Comparison of ENCODE assay signal across 22 cellular contexts in genomic region chr11:77761481-77761880, GRCh38.
"Had no signal": no experiment of that assay in that cellular context is flagged by ENCODE, and none has a peak within 500 bp of the region (broad histone marks: within the 10 kb centered on the region; RNA-seq: fewer than 3 reads in every experiment).

No MANE protein-coding gene starts in this region.

- H3K27me3 Mint-ChIP-seq: activated CD4-positive, alpha-beta memory T cell treated with anti-CD3 and anti-CD28 coated beads for 36 hours; activated CD8-positive, alpha-beta memory T cell treated with anti-CD3 and anti-CD28 coated beads, Interleukin-2, amount 10 ng/mL, durations not matched to agents 7 days and 5 days; activated naive CD8-positive, alpha-beta T cell; activated T-helper 17 cell treated with anti-CD3 and anti-CD28 coated beads, Interleukin-2, amount 50 U/mL, for 72 hours; effector memory CD8-positive, alpha-beta T cell had no signal

- H3K27ac Mint-ChIP-seq: activated CD4-positive, alpha-beta memory T cell treated with anti-CD3 and anti-CD28 coated beads for 36 hours; activated CD8-positive, alpha-beta memory T cell treated with anti-CD3 and anti-CD28 coated beads, Interleukin-2, amount 10 ng/mL, durations not matched to agents 7 days and 5 days; activated CD8-positive, alpha-beta T cell treated with anti-CD3 and anti-CD28 coated beads, Interleukin-2, amount 10 ng/mL, durations not matched to agents 7 days and 5 days; activated T-helper 17 cell treated with anti-CD3 and anti-CD28 coated beads, Interleukin-2, amount 50 U/mL, for 72 hours had no signal

- H3K4me3 Mint-ChIP-seq: activated CD4-positive, alpha-beta memory T cell treated with anti-CD3 and anti-CD28 coated beads for 36 hours; activated CD8-positive, alpha-beta memory T cell treated with anti-CD3 and anti-CD28 coated beads, Interleukin-2, amount 10 ng/mL, durations not matched to agents 7 days and 5 days; activated CD8-positive, alpha-beta T cell treated with anti-CD3 and anti-CD28 coated beads, Interleukin-2, amount 10 ng/mL, durations not matched to agents 7 days and 5 days; activated naive CD8-positive, alpha-beta T cell; activated T-helper 17 cell treated with anti-CD3 and anti-CD28 coated beads, Interleukin-2, amount 50 U/mL, for 72 hours; effector memory CD8-positive, alpha-beta T cell had no signal

- H3K9me3 Mint-ChIP-seq: activated CD4-positive, alpha-beta memory T cell treated with anti-CD3 and anti-CD28 coated beads for 36 hours; activated T-helper 17 cell treated with anti-CD3 and anti-CD28 coated beads, Interleukin-2, amount 50 U/mL, for 72 hours; effector memory CD8-positive, alpha-beta T cell had no signal

- H3K4me1 Mint-ChIP-seq: activated CD8-positive, alpha-beta memory T cell treated with anti-CD3 and anti-CD28 coated beads, Interleukin-2, amount 10 ng/mL, durations not matched to agents 7 days and 5 days had no signal

- DNase-seq: activated CD4-positive, alpha-beta memory T cell treated with anti-CD3 and anti-CD28 coated beads for 36 hours; activated CD4-positive, alpha-beta T cell treated with anti-CD3 and anti-CD28 coated beads for 48 hours; activated CD8-positive, alpha-beta memory T cell treated with anti-CD3 and anti-CD28 coated beads, Interleukin-2, amount 10 ng/mL, durations not matched to agents 7 days and 5 days; activated CD8-positive, alpha-beta memory T cell treated with anti-CD3 and anti-CD28 coated beads, Interleukin-2, amount 50 U/mL, for 4 hours; activated CD8-positive, alpha-beta T cell treated with anti-CD3 and anti-CD28 coated beads, Interleukin-2, amount 10 ng/mL, durations not matched to agents 7 days and 5 days; activated effector memory CD4-positive, alpha-beta T cell treated with Interleukin-2 at 50 U/mL for 16 hours; activated gamma-delta T cell treated with Interleukin-2 at 50 U/mL for 16 hours; activated naive CD4-positive, alpha-beta T cell treated with anti-CD3 and anti-CD28 coated beads, Interleukin-2, amount 50 U/mL, for 16 hours; activated naive CD4-positive, alpha-beta T cell treated with Interleukin-2 at 50 U/mL for 16 hours; activated T-cell treated with anti-CD3 and anti-CD28 coated beads, Interleukin-2, amount 50 U/mL, for 1 hour; amniotic stem cell; anterior cingulate cortex; brain microvascular endothelial cell; cortex of kidney; dermis blood vessel endothelial cell; effector CD4-positive, alpha-beta T cell; effector memory CD8-positive, alpha-beta T cell; esophagus squamous epithelium; head of caudate nucleus; T-helper 2 cell had no signal

- ATAC-seq: activated CD8-positive, alpha-beta memory T cell treated with anti-CD3 and anti-CD28 coated beads, Interleukin-2, amount 10 ng/mL, durations not matched to agents 7 days and 5 days; activated CD8-positive, alpha-beta T cell treated with anti-CD3 and anti-CD28 coated beads, Interleukin-2, amount 10 ng/mL, durations not matched to agents 7 days and 5 days; activated T-helper 17 cell treated with anti-CD3 and anti-CD28 coated beads, Interleukin-2, amount 50 U/mL, for 72 hours; effector memory CD8-positive, alpha-beta T cell had no signal
